In the genomic region with DNA sequence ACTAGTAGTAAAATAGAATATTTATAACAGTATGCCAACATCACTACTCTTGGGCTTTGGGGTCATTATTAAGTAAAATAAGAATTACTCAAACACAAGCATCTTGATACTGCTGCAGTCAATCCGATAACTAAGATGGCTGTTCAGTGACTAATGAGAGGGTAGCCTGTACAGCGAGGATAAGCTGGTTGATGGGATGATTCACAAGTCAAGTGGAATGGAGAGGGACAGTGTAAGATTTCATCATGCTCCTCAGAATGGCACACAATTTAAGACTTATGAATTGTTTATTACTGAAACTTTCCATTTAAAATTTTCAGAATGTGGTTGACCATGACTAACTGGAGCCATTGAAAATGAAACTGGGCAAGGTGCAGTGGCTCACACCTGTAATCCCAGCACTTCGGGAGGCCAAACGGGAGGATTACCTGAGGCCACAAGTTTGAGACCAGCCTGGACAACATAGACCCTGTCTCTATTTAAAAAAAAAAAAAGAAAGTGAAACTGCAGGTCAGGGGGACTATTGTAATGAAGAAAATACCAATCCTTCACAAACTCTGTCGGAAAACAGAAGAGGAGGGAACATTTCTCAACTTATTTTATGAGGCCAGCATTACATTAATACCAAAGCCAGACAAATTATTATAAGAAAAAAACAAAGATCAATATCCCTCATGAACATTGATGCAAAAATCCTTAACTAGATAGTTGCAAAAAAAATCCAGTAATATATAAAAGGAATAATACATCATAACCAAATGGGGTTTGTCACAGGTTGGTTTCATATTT, we compare ENCODE assay signal across 1 cellular context.
TF ChIP-seq lines count a peak whose summit lies in the region.

No MANE protein-coding gene starts in this region.

TF ChIP-seq in IMR-90, 13 proteins besides CTCF, POLR2A, EP300 and RAD21 (continued from another document):
- TF ChIP-seq CEBPB (IDR thresholded peaks at IDR 0.05; ENCODE audit: low read depth, low read length) (peak; percentile 86), USF2 (IDR thresholded peaks at IDR 0.05; ENCODE audit: low read depth, low read length) (no peak), MAZ (IDR thresholded peaks at IDR 0.05; ENCODE audit: borderline replicate concordance, low read depth, low read length) (no peak), CHD1 (IDR thresholded peaks at IDR 0.05; ENCODE audit: low read depth, low read length) (no peak), BHLHE40 (IDR thresholded peaks at IDR 0.05; ENCODE audit: low read depth, low read length) (0 out of 2 replicates have a peak, but pooled peaks have one; percentile 6), RFX5 (IDR thresholded peaks at IDR 0.05; ENCODE audit: low read depth, low read length) (no peak), SMC3 (IDR thresholded peaks at IDR 0.05; ENCODE audit: low read depth, low read length) (no peak), RCOR1 (IDR thresholded peaks at IDR 0.05; ENCODE audit: insufficient replicate concordance, low read length) (no peak)
